In the genomic region with DNA sequence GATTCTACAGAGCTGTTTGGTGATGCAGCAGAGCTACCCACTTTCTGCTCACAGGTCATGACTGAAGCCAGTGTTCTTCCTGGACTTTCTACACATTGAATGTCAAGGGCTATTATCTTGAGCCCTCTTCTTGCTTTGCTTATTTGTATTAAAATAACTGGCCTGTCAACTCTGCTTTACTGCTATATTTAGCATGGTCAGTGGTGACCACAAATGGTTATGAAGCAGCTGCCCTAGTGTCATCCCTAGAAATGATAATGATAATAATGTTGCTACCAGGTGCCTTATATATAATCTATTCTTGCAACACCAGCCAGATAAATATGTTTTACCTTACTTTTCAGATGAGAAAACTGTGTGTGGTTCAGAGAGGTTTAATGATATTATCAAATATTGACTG, we compare ENCODE assay signal across 2 cellular contexts.
TF ChIP-seq lines count a peak whose summit lies in the region.

No MANE protein-coding gene starts in this region.

TF ChIP-seq in SK-N-SH treated with all-trans-retinoic acid at 6 μM for 48 hours, 23 proteins besides CTCF, POLR2A, EP300 and RAD21 (continued from another document):
- no peak for TF ChIP-seq TSHZ2 (CRISPR knock-in tag; IDR thresholded peaks at IDR 0.05)
- no peak for TF ChIP-seq RARB (CRISPR knock-in tag; IDR thresholded peaks at IDR 0.05)
- no peak for TF ChIP-seq CSRNP3 (CRISPR knock-in tag; IDR thresholded peaks at IDR 0.05)
- no peak for TF ChIP-seq ZNF70 (CRISPR knock-in tag; IDR thresholded peaks at IDR 0.05)
- TF ChIP-seq ISL1 (CRISPR knock-in tag; IDR thresholded peaks at IDR 0.05): no peak
- TF ChIP-seq, protein P1, sequence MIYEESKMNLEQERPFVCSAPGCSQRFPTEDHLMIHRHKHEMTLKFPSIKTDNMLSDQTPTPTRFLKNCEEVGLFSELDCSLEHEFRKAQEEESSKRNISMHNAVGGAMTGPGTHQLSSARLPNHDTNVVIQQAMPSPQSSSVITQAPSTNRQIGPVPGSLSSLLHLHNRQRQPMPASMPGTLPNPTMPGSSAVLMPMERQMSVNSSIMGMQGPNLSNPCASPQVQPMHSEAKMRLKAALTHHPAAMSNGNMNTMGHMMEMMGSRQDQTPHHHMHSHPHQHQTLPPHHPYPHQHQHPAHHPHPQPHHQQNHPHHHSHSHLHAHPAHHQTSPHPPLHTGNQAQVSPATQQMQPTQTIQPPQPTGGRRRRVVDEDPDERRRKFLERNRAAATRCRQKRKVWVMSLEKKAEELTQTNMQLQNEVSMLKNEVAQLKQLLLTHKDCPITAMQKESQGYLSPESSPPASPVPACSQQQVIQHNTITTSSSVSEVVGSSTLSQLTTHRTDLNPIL (CRISPR knock-in tag; IDR thresholded peaks at IDR 0.05; ENCODE audit: low read depth): no peak
- no peak for TF ChIP-seq ZNF8 (CRISPR knock-in tag; IDR thresholded peaks at IDR 0.05)
- no peak for TF ChIP-seq SNAI2 (CRISPR knock-in tag; IDR thresholded peaks at IDR 0.05)
- TF ChIP-seq ZFP30 (CRISPR knock-in tag; IDR thresholded peaks at IDR 0.05): no peak
- no peak for TF ChIP-seq ARNTL (CRISPR knock-in tag; IDR thresholded peaks at IDR 0.05; ENCODE audit: borderline replicate concordance, low read depth)
- no peak for TF ChIP-seq ZNF565 (CRISPR knock-in tag; conservative IDR thresholded peaks at IDR 0.05; ENCODE audit: low read depth)
- no peak for TF ChIP-seq ESRRG (CRISPR knock-in tag; IDR thresholded peaks at IDR 0.05)
- TF ChIP-seq GLIS3 (CRISPR knock-in tag; IDR thresholded peaks at IDR 0.05): no peak
- TF ChIP-seq ZC3H10 (CRISPR knock-in tag; IDR thresholded peaks at IDR 0.05): no peak
- TF ChIP-seq, protein P2, sequence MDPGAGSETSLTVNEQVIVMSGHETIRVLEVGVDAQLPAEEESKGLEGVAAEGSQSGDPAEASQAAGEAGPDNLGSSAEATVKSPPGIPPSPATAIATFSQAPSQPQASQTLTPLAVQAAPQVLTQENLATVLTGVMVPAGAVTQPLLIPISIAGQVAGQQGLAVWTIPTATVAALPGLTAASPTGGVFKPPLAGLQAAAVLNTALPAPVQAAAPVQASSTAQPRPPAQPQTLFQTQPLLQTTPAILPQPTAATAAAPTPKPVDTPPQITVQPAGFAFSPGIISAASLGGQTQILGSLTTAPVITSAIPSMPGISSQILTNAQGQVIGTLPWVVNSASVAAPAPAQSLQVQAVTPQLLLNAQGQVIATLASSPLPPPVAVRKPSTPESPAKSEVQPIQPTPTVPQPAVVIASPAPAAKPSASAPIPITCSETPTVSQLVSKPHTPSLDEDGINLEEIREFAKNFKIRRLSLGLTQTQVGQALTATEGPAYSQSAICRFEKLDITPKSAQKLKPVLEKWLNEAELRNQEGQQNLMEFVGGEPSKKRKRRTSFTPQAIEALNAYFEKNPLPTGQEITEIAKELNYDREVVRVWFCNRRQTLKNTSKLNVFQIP (CRISPR knock-in tag; IDR thresholded peaks at IDR 0.05; ENCODE audit: borderline replicate concordance, low read depth): no peak
- TF ChIP-seq CSDC2 (CRISPR knock-in tag; IDR thresholded peaks at IDR 0.05): no peak
- TF ChIP-seq PATZ1 (CRISPR knock-in tag; IDR thresholded peaks at IDR 0.05; ENCODE audit: borderline replicate concordance): no peak

TF ChIP-seq in SK-N-SH, 30 proteins besides CTCF, POLR2A, EP300 and RAD21 (continued from another document):
- TF ChIP-seq REST (IDR thresholded peaks at IDR 0.05; ENCODE audit: low read depth, low read length) (no peak), EZH2phosphoT487 (IDR thresholded peaks at IDR 0.05; ENCODE audit: borderline replicate concordance, low read depth) (no peak), FOXJ3 (CRISPR knock-in tag; IDR thresholded peaks at IDR 0.05) (no peak), CHD2 (IDR thresholded peaks at IDR 0.05; ENCODE audit: low read length, partially characterized antibody) (no peak), RXRA (IDR thresholded peaks at IDR 0.05; ENCODE audit: borderline replicate concordance, low read depth) (no peak), FOSL2 (IDR thresholded peaks at IDR 0.05; ENCODE audit: borderline replicate concordance, low read depth) (no peak), USF2 (IDR thresholded peaks at IDR 0.05; ENCODE audit: borderline replicate concordance, low read depth, low read length) (no peak), NRF1 (IDR thresholded peaks at IDR 0.05; ENCODE audit: low read depth, low read length) (no peak), JUND (IDR thresholded peaks at IDR 0.05) (no peak)
